15 cellular contexts compared by ENCODE assay signal in the genomic region with DNA sequence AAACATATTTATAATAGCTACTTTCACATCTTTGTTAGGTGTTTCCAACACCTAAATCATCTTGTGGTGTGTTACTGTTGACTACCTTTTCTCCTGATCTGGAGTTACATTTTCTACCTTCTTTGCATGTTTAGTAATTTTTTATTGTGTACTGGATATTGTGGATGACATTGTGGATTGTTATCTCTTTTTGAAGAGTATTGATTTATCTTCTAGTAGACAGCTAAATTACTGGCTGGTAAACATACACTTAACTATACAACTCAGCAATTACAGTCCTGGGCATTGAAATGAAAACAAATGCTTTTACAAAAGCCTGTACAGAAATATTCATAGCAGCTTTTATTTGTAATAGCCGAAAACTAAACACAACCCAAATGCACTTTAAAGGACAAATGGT.
"Had no signal": no experiment of that assay in that cellular context is flagged by ENCODE, and none has a peak within 500 bp of the region (broad histone marks: within the 10 kb centered on the region; RNA-seq: fewer than 3 reads in every experiment).

No MANE protein-coding gene starts in this region.

- H3K27me3 Mint-ChIP-seq: activated naive CD8-positive, alpha-beta T cell; type B pancreatic cell had no signal

- H3K27ac Mint-ChIP-seq: activated naive CD8-positive, alpha-beta T cell; activated T-helper 1 cell treated with anti-CD3 and anti-CD28 coated beads, Interleukin-12 subunit alpha, Interleukin-12 subunit beta, Interleukin-2, Interleukin-4 antibody, amounts not matched to agents 30 ng/mL and 10 ng/mL and 1 ng/mL, durations not matched to agents 14 hours and 24 hours and 36 hours; stimulated activated effector memory CD8-positive, alpha-beta T cell treated with anti-CD3 and anti-CD28 coated beads, Interleukin-12 subunit alpha, Interleukin-12 subunit beta, amount 100 ng/mL, for 72 hours; type B pancreatic cell had no signal

- H3K4me3 Mint-ChIP-seq: activated naive CD8-positive, alpha-beta T cell; activated T-helper 1 cell treated with anti-CD3 and anti-CD28 coated beads, Interleukin-12 subunit alpha, Interleukin-12 subunit beta, Interleukin-2, Interleukin-4 antibody, amounts not matched to agents 30 ng/mL and 10 ng/mL and 1 ng/mL, durations not matched to agents 14 hours and 24 hours and 36 hours; nephron; stimulated activated effector memory CD8-positive, alpha-beta T cell treated with anti-CD3 and anti-CD28 coated beads, Interleukin-12 subunit alpha, Interleukin-12 subunit beta, amount 100 ng/mL, for 72 hours; type B pancreatic cell had no signal

- ATAC-seq: left colon; stimulated activated effector memory CD8-positive, alpha-beta T cell treated with anti-CD3 and anti-CD28 coated beads, Interleukin-12 subunit alpha, Interleukin-12 subunit beta, amount 100 ng/mL, for 72 hours had no signal

- H3K4me1 Mint-ChIP-seq: nephron had no signal

- DNase-seq: activated CD4-positive, CD25-positive, alpha-beta regulatory T cell treated with anti-CD3 and anti-CD28 coated beads, Interleukin-2, amount 50 U/mL, for 72 hours; activated gamma-delta T cell treated with Interleukin-2 at 50 U/mL for 16 hours; effector CD4-positive, alpha-beta T cell; hypothalamus; islet precursor cell; left colon; posterior cingulate gyrus; sigmoid colon; stimulated activated CD4-positive, alpha-beta T cell treated with anti-CD3 and anti-CD28 coated beads, Interleukin-4, amount 100 ng/mL, for 24 hours; stomach had no signal

- H3K9me3 Mint-ChIP-seq: stimulated activated effector memory CD8-positive, alpha-beta T cell treated with anti-CD3 and anti-CD28 coated beads, Interleukin-12 subunit alpha, Interleukin-12 subunit beta, amount 100 ng/mL, for 72 hours; type B pancreatic cell had no signal
